Comparison of ENCODE assay signal across 19 cellular contexts in genomic region chr5:55387865-55388264, GRCh38.
A peak's percentile ranks its signal among the peaks of the same experiment; 100 is the strongest.
DNase-seq lines count a peak whose midpoint lies in the region; ATAC-seq, FAIRE-seq and TF ChIP-seq lines count a peak whose summit lies in the region.
"Had no signal": no experiment of that assay in that cellular context is flagged by ENCODE, and none has a peak within 500 bp of the region (broad histone marks: within the 10 kb centered on the region; RNA-seq: fewer than 3 reads in every experiment).

No MANE protein-coding gene starts in this region.

- in situ Hi-C loops in T47D (cut with HindIII; ENCODE audit: low pct_unique_long_range_greater_than_20kb, low sequenced_read_pairs) (no loop called here), mammary epithelial cell (cut with MboI; ENCODE audit: low sequenced_read_pairs in 2 of 2) (no loop called here)

- no peak overlapping the region for H3K4me3 Mint-ChIP-seq in WTC11
- H3K4me3 Mint-ChIP-seq in type B pancreatic cell, result no peak overlapping the region
- H3K4me3 Mint-ChIP-seq: CD4-positive, CD25-positive, alpha-beta regulatory T cell; HFFc6 had no signal

- H3K27ac ChIP-seq in mammary epithelial cell (ENCODE audit: insufficient read depth, low read depth, low read length), result no peak overlapping the region
- H3K27ac ChIP-seq: BLaER1 treated with 17β-estradiol and CSF1 and Interleukin-3, amounts not matched to agents 10 nM and 100 nM; HL-60 had no signal

- no peaks in the 10 kb centered on the region for H4K20me1 ChIP-seq in mammary epithelial cell (ENCODE audit: insufficient read depth, low read length)

- H3K9ac ChIP-seq in mammary epithelial cell (ENCODE audit: insufficient read depth, low read length), result no peak overlapping the region
- H3K9ac ChIP-seq: BLaER1 treated with 17β-estradiol and CSF1 and Interleukin-3, amounts not matched to agents 10 nM and 100 nM had no signal

- peak; percentile 24 for FAIRE-seq in islet of Langerhans (lab: Jason Lieb, UNC)
- FAIRE-seq: GM12892 had no signal

- dilution Hi-C loops in mammary epithelial cell (cut with HindIII; ENCODE audit: low sequenced_read_pairs), result no loop called here

- 65% methylated on average over 2 of the region's 2 CpGs for WGBS in mammary epithelial cell (ENCODE audit: low coverage, missing lambda C conversion rate)

- H3K9me3 Mint-ChIP-seq in WTC11 (peaks cover 28% of the 10 kb centered on the region), type B pancreatic cell (peaks cover 8% of the 10 kb centered on the region)
- H3K9me3 Mint-ChIP-seq: HFFc6 had no signal

- no TSS peak for BruUV-seq in mammary epithelial cell (replicated peaks; lab: Mats Ljungman, UMichigan)

- peaks cover 4% of the 10 kb centered on the region for H3K79me2 ChIP-seq in mammary epithelial cell (ENCODE audit: insufficient read depth, low read length)

- no peaks in the 10 kb centered on the region for H3K27me3 ChIP-seq in mammary epithelial cell (ENCODE audit: insufficient read depth, low read length)
- H3K27me3 ChIP-seq: BLaER1 treated with 17β-estradiol and CSF1 and Interleukin-3, amounts not matched to agents 10 nM and 100 nM had no signal

- peaks cover 27% of the 10 kb centered on the region for H3K36me3 ChIP-seq in mammary epithelial cell (ENCODE audit: insufficient read depth, low read length)

- POLR2A ChIA-PET in WTC11 (lab: Charles Lee), result no interaction called here

- H3K4me3 ChIP-seq in mammary epithelial cell (replicated peaks in 1 of 3; ENCODE audit: insufficient read depth in 1 of 3, low read depth in 2 of 3, low read length in 3 of 3), result no peak overlapping the region
- H3K4me3 ChIP-seq: BLaER1 treated with 17β-estradiol and CSF1 and Interleukin-3, amounts not matched to agents 10 nM and 100 nM had no signal

- H3K27me3 Mint-ChIP-seq in WTC11 (ENCODE audit: low read depth) (no peaks in the 10 kb centered on the region), type B pancreatic cell (no peaks in the 10 kb centered on the region)
- H3K27me3 Mint-ChIP-seq: CD4-positive, CD25-positive, alpha-beta regulatory T cell had no signal

- no peak for ATAC-seq in WTC11
- ATAC-seq in sciatic nerve, result no peak

- intact Hi-C loops in mammary epithelial cell (cut with micrococcal nuclease) (no loop called here), sciatic nerve (cut with DNase I) (no loop called here)

- no peaks in the 10 kb centered on the region for H3K9me3 ChIP-seq in mammary epithelial cell (replicated peaks; ENCODE audit: insufficient read depth, low read length)

- no peak overlapping the region for H3K4me2 ChIP-seq in mammary epithelial cell (ENCODE audit: insufficient read depth, low read depth, low read length)
- H3K4me2 ChIP-seq: BLaER1 treated with 17β-estradiol and CSF1 and Interleukin-3, amounts not matched to agents 10 nM and 100 nM had no signal

- TF ChIP-seq CTCF in mammary epithelial cell (conservative IDR thresholded peaks at IDR 0.05 in 1 of 2, IDR thresholded peaks at IDR 0.05 in 1 of 2; ENCODE audit: extremely low read depth in 1 of 2, insufficient read depth in 1 of 2, low read depth in 1 of 2, low read length in 2 of 2) (no peak), WTC11 (IDR thresholded peaks at IDR 0.05) (no peak), type B pancreatic cell (conservative IDR thresholded peaks at IDR 0.05) (no peak)

- H3K36me3 Mint-ChIP-seq in WTC11 (peaks cover 55% of the 10 kb centered on the region), type B pancreatic cell (peaks cover 54% of the 10 kb centered on the region)

- no peaks in the 10 kb centered on the region for H3K4me1 ChIP-seq in mammary epithelial cell (ENCODE audit: insufficient read depth, low read length)
- H3K4me1 ChIP-seq: BLaER1 treated with 17β-estradiol and CSF1 and Interleukin-3, amounts not matched to agents 10 nM and 100 nM had no signal

- H3K4me1 Mint-ChIP-seq in WTC11 (peaks cover 28% of the 10 kb centered on the region), type B pancreatic cell (ENCODE audit: unreplicated experiment) (no peaks in the 10 kb centered on the region)

- DNase-seq in T47D (ENCODE audit: low read depth in 1 of 2, low spot score in 1 of 2) (peak; percentile 3 to 79), mammary epithelial cell (no peak), WTC11 (ENCODE audit: low spot score) (no peak), type B pancreatic cell (ENCODE audit: extremely low spot score, unreplicated experiment) (no peak), NCI-H2196 (lab: John Stamatoyannopoulos, UW; ENCODE audit: unreplicated experiment) (no peak), sciatic nerve (ENCODE audit: low spot score) (no peak), DMS79 treated with DMSO at 0.1 percent for 48 hours (lab: John Stamatoyannopoulos, UW) (no peak)
- DNase-seq: 8988T; ACHN; CD4-positive, CD25-positive, alpha-beta regulatory T cell; DMS153; DND-41; GDM1; HCEC 1CT; HFFc6 had no signal

- peak overlapping the region; percentile 58; the same call in 1 of the 2 replicates for H3K27ac Mint-ChIP-seq in WTC11
- H3K27ac Mint-ChIP-seq in type B pancreatic cell, result peak overlapping the region; percentile 72
- H3K27ac Mint-ChIP-seq: HFFc6 had no signal

- CTCF ChIA-PET in mammary epithelial cell (lab: Charles Lee; ENCODE audit: low non-redundant PET), result no interaction called here
- CTCF ChIA-PET in WTC11 (lab: Charles Lee), result interaction anchor here (1.0 kb wide), 1 partner anchor 14 kb away, joined by 3 read pairs; no protein-coding TSS in a partner anchor

- no peak overlapping the region for H2AFZ ChIP-seq in mammary epithelial cell (ENCODE audit: low read depth, low read length)

TF ChIP-seq in WTC11, 78 proteins besides CTCF, POLR2A, EP300 and RAD21:
- TF ChIP-seq ZSCAN18 (CRISPR knock-in tag; IDR thresholded peaks at IDR 0.05), result no peak

Comparison
In these comparisons a context has a peak if more than half of its experiments do, and no peak if none do; other contexts are left out.
1. DNase-seq: peak in T47D (2 of 2); none in mammary epithelial cell (single experiment), WTC11 (single experiment), type B pancreatic cell (single experiment), NCI-H2196 (single experiment), sciatic nerve (single experiment) and DMS79 treated with DMSO at 0.1 percent for 48 hours (single experiment).